ENCODE assay signal across 8 cellular contexts in genomic region chr20:62301773-62302340, GRCh38. TPM values are rescaled to one million over a fixed set of nuclear protein-coding genes. Genes with fewer than 3 reads are reported as not detected.
A peak's percentile ranks its signal among the peaks of the same experiment; 100 is the strongest.
DNase-seq lines count a peak whose midpoint lies in the region; ATAC-seq, FAIRE-seq and TF ChIP-seq lines count a peak whose summit lies in the region.

No MANE protein-coding gene starts in this region.

- H3K4me3 Mint-ChIP-seq in CD4-positive, alpha-beta T cell, result peak overlapping the region; percentile 100
- peak overlapping the region; percentile 86 for H3K4me3 Mint-ChIP-seq in mesothelial cell of epicardium

- peaks cover 38% of the 10 kb centered on the region for H3K79me2 ChIP-seq in endothelial cell of umbilical vein (ENCODE audit: control insufficient read depth, insufficient read depth, low read length)

- H3K27me3 Mint-ChIP-seq in CD4-positive, alpha-beta T cell, result no peaks in the 10 kb centered on the region
- no peaks in the 10 kb centered on the region for H3K27me3 Mint-ChIP-seq in mesothelial cell of epicardium (ENCODE audit: low read depth)

- no peaks in the 10 kb centered on the region for H3K9me3 ChIP-seq in CD4-positive, alpha-beta T cell (ENCODE audit: control insufficient read depth, low read length)
- no peaks in the 10 kb centered on the region for H3K9me3 ChIP-seq in HUES48 (ENCODE audit: control insufficient read depth, insufficient read depth, low read length)
- H3K9me3 ChIP-seq in NT2/D1 (ENCODE audit: insufficient read depth, low read length), result no peaks in the 10 kb centered on the region
- H3K9me3 ChIP-seq in endothelial cell of umbilical vein (replicated peaks; ENCODE audit: control insufficient read depth, insufficient read depth, low read length), result no peaks in the 10 kb centered on the region

- H3K27ac ChIP-seq in CD4-positive, alpha-beta T cell (ENCODE audit: low read depth, low read length), result peak overlapping the region; percentile 89
- H3K27ac ChIP-seq in HUES48 (ENCODE audit: low read depth, low read length), result peak overlapping the region; percentile 98
- H3K27ac ChIP-seq in endothelial cell of umbilical vein (ENCODE audit: insufficient read depth, low read depth, low read length), result peak overlapping the region; percentile 84

- peaks cover 35% of the 10 kb centered on the region for H3K36me3 Mint-ChIP-seq in CD4-positive, alpha-beta T cell (ENCODE audit: low read depth)
- peaks cover 3% of the 10 kb centered on the region for H3K36me3 Mint-ChIP-seq in mesothelial cell of epicardium

- H3K9ac ChIP-seq in HUES48 (ENCODE audit: low read depth, low read length) (no peak overlapping the region), NT2/D1 (ENCODE audit: insufficient read length, low read depth) (peak overlapping the region; percentile 34), endothelial cell of umbilical vein (replicated peaks; ENCODE audit: extremely low read depth, insufficient read depth, low read length) (peak overlapping the region; percentile 91)

- DNase-seq in CD4-positive, alpha-beta T cell, result peak; percentile 76 to 85 (median 82)
- DNase-seq in NT2/D1 (ENCODE audit: low read depth, low spot score) (peak; percentile 93), endothelial cell of umbilical vein (ENCODE audit: low read depth, low spot score) (peak; percentile 90), mesothelial cell of epicardium (ENCODE audit: low spot score in 2 of 2, unreplicated experiment in 2 of 2) (peak; percentile 63 to 79)
- DNase-seq in activated CD8-positive, alpha-beta memory T cell treated with anti-CD3 and anti-CD28 coated beads, Interleukin-2, amount 50 U/mL, for 24 hours (ENCODE audit: extremely low read depth), result peak; percentile 66
- peak; percentile 67 for DNase-seq in stimulated activated CD8-positive, alpha-beta memory T cell treated with anti-CD3 and anti-CD28 coated beads, Interleukin-15, amount 100 ng/mL, for 24 hours (ENCODE audit: low read depth)

- peak; percentile 77 for TF ChIP-seq CTCF in CD4-positive, alpha-beta T cell (IDR thresholded peaks at IDR 0.05)
- TF ChIP-seq CTCF in endothelial cell of umbilical vein (IDR thresholded peaks at IDR 0.05; ENCODE audit: extremely low read depth in 1 of 2, insufficient read depth in 1 of 2, low read depth in 1 of 2, low read length in 2 of 2), result peak; percentile 81 to 94
- TF ChIP-seq CTCF in mesothelial cell of epicardium (IDR thresholded peaks at IDR 0.05; ENCODE audit: unreplicated experiment), result no peak

- CTCF ChIA-PET in CD4-positive, alpha-beta T cell (lab: Charles Lee), result interaction anchor here (0.6 to 2.6 kb wide), 5 partner anchors 64 to 198 kb away, joined by 3 to 12 read pairs (median 4); partner anchors contain the start of gene RPS21
- CTCF ChIA-PET in endothelial cell of umbilical vein (lab: Charles Lee), result interaction anchor here (0.6 to 8.1 kb wide), 12 partner anchors 57 to 291 kb away, joined by 3 to 113 read pairs (median 6); partner anchors contain the start of genes LAMA5 and RPS21

- peak; percentile 62 for ATAC-seq in CD4-positive, alpha-beta T cell (ENCODE audit: poor library complexity)
- peak; percentile 31 for ATAC-seq in GM21367 (IDR thresholded peaks at IDR 0.05; ENCODE audit: unreplicated experiment)

- no TSS peak for BruUV-seq in endothelial cell of umbilical vein (replicated peaks; lab: Mats Ljungman, UMichigan)

- H3K4me3 ChIP-seq in HUES48 (ENCODE audit: low read depth, low read length), result peak overlapping the region; percentile 82
- peak overlapping the region; percentile 72 for H3K4me3 ChIP-seq in NT2/D1 (ENCODE audit: insufficient read length, low read depth)
- H3K4me3 ChIP-seq in endothelial cell of umbilical vein (replicated peaks in 1 of 3; ENCODE audit: insufficient read depth in 1 of 3, low read depth in 1 of 3, low read length in 3 of 3), result peak overlapping the region in 2 of 3 experiments; percentile 32 to 73

- POLR2A ChIA-PET in CD4-positive, alpha-beta T cell (lab: Charles Lee), result interaction anchor here (0.7 to 1.6 kb wide), 4 partner anchors 64 to 291 kb away, joined by 3 to 8 read pairs (median 3); partner anchors contain the start of genes CABLES2 and OSBPL2
- POLR2A ChIA-PET in endothelial cell of umbilical vein (lab: Charles Lee), result interaction anchor here (0.5 kb wide), 1 partner anchor 77 kb away, joined by 3 read pairs; no protein-coding TSS in a partner anchor

- H2AFZ ChIP-seq in endothelial cell of umbilical vein (ENCODE audit: low read depth, low read length), result no peak overlapping the region

- FAIRE-seq in endothelial cell of umbilical vein (lab: Jason Lieb, UNC), result no peak

- peaks cover 26% of the 10 kb centered on the region for H3K4me1 Mint-ChIP-seq in CD4-positive, alpha-beta T cell (ENCODE audit: low read depth)
- H3K4me1 Mint-ChIP-seq in mesothelial cell of epicardium, result peaks cover 15% of the 10 kb centered on the region

- dilution Hi-C loops in endothelial cell of umbilical vein (cut with MboI; ENCODE audit: extremely low pct_ligation_motif_present, low sequenced_read_pairs), result no loop called here

- H3K27me3 ChIP-seq in CD4-positive, alpha-beta T cell (ENCODE audit: control insufficient read depth, insufficient read depth, low read length), result no peaks in the 10 kb centered on the region
- H3K27me3 ChIP-seq in HUES48 (ENCODE audit: control insufficient read depth, insufficient read depth, low read length), result no peaks in the 10 kb centered on the region
- no peaks in the 10 kb centered on the region for H3K27me3 ChIP-seq in NT2/D1 (ENCODE audit: insufficient read depth, insufficient read length)
- H3K27me3 ChIP-seq in endothelial cell of umbilical vein (ENCODE audit: control insufficient read depth in 2 of 2, insufficient read depth in 2 of 2, low read length in 2 of 2), result no peaks in the 10 kb centered on the region

- H3K9me1 ChIP-seq in endothelial cell of umbilical vein (replicated peaks; ENCODE audit: control insufficient read depth, extremely low read depth, insufficient read depth, low read length), result no peaks in the 10 kb centered on the region

- H4K20me1 ChIP-seq in endothelial cell of umbilical vein (replicated peaks; ENCODE audit: control insufficient read depth, extremely low read depth, insufficient read depth, low read length), result no peaks in the 10 kb centered on the region

- H3K36me3 ChIP-seq in HUES48 (ENCODE audit: control insufficient read depth, insufficient read depth, low read length) (peaks cover 34% of the 10 kb centered on the region), NT2/D1 (ENCODE audit: insufficient read depth, insufficient read length, low read length) (peaks cover 46% of the 10 kb centered on the region), endothelial cell of umbilical vein (ENCODE audit: control insufficient read depth in 2 of 2, extremely low read depth in 1 of 2, insufficient read depth in 2 of 2, low read length in 2 of 2) (peaks cover 8 to 18% of the 10 kb centered on the region in 2 experiments)

- H3K9me3 Mint-ChIP-seq in CD4-positive, alpha-beta T cell, result no peaks in the 10 kb centered on the region
- H3K9me3 Mint-ChIP-seq in mesothelial cell of epicardium, result no peaks in the 10 kb centered on the region

- peaks cover 6% of the 10 kb centered on the region; the same call in 1 of the 2 replicates for H3K4me1 ChIP-seq in HUES48 (ENCODE audit: control insufficient read depth, insufficient read depth, low read length)
- H3K4me1 ChIP-seq in NT2/D1 (ENCODE audit: insufficient read depth, insufficient read length), result peaks cover 27% of the 10 kb centered on the region
- H3K4me1 ChIP-seq in endothelial cell of umbilical vein (ENCODE audit: control insufficient read depth, extremely low read depth, insufficient read depth, low read length), result peaks cover 21% of the 10 kb centered on the region

- TF ChIP-seq POLR2A in endothelial cell of umbilical vein (IDR thresholded peaks at IDR 0.05; ENCODE audit: low read depth, low read length), result no peak

- H3K4me2 ChIP-seq in endothelial cell of umbilical vein (ENCODE audit: insufficient read depth, low read length), result peak overlapping the region; percentile 11

- intact Hi-C loops in CD4-positive, alpha-beta T cell (cut with DNase I, micrococcal nuclease), result loop anchor here (1.0 to 5.0 kb wide), 9 partner anchors 63 to 505 kb away; partner anchors contain the start of genes LSM14B (in 2 of the 2), OSBPL2 (in 2 of the 2), LAMA5 (in 1 of the 2) and MTG2 (in 1 of the 2)
- intact Hi-C loops in endothelial cell of umbilical vein (cut with micrococcal nuclease), result loop anchor here (1.0 to 10.0 kb wide), 10 partner anchors 57 to 493 kb away; partner anchors contain the start of genes MRGBP, OSBPL2 and RPS21

- peak overlapping the region; percentile 96 for H3K27ac Mint-ChIP-seq in CD4-positive, alpha-beta T cell
- H3K27ac Mint-ChIP-seq in mesothelial cell of epicardium, result peak overlapping the region; percentile 99

TF ChIP-seq in endothelial cell of umbilical vein, 7 proteins besides CTCF, POLR2A, EP300 and RAD21:
- no peak for TF ChIP-seq JUN (IDR thresholded peaks at IDR 0.05; ENCODE audit: borderline replicate concordance, insufficient read depth, insufficient read length, low read depth)
- TF ChIP-seq MYC (IDR thresholded peaks at IDR 0.05; ENCODE audit: low read depth, low read length), result no peak
- no peak for TF ChIP-seq GATA2 (IDR thresholded peaks at IDR 0.05; ENCODE audit: insufficient read depth, insufficient read length, low read depth, low read length)
- TF ChIP-seq MAX (IDR thresholded peaks at IDR 0.05; ENCODE audit: insufficient read depth, insufficient read length), result no peak
- TF ChIP-seq FOS (IDR thresholded peaks at IDR 0.05; ENCODE audit: borderline replicate concordance, insufficient read depth, low read length), result no peak
- peak; percentile 47 for TF ChIP-seq POLR2AphosphoS5 (IDR thresholded peaks at IDR 0.05; ENCODE audit: insufficient read depth, low read depth, low read length)
TF ChIP-seq in endothelial cell of umbilical vein: peak in this region for 1.

RNA-seq across cellular contexts. Expression of gene ADRM1, which starts 0.9 kb away (rescaled TPM):
- total RNA-seq in CD4-positive, alpha-beta T cell, result 10 to 100 TPM; 40.8 to 44.3 TPM
- total RNA-seq in endothelial cell of umbilical vein, result 144 and 154 TPM in 2 replicates
- polyA plus RNA-seq in endothelial cell of umbilical vein, result 179 and 249 TPM in 2 replicates
- 131 and 170 TPM in 2 replicates for polyA plus RNA-seq in endothelial cell of umbilical vein (2011; cell fraction: cytosol; rRNA removed)
- polyA plus RNA-seq in endothelial cell of umbilical vein (2011; cell fraction: nucleus; rRNA removed), result 99.1 and 109 TPM in 2 replicates
- 146 and 147 TPM in 2 replicates for polyA plus RNA-seq in endothelial cell of umbilical vein (2012)
- 65.1 and 70.5 TPM in 2 replicates for polyA minus RNA-seq in endothelial cell of umbilical vein
- polyA minus RNA-seq in endothelial cell of umbilical vein (2011; cell fraction: cytosol; rRNA and poly(A)+ RNA removed), result 104 TPM
- 29.3 and 53.9 TPM in 2 replicates for polyA minus RNA-seq in endothelial cell of umbilical vein (2011; cell fraction: nucleus; rRNA and poly(A)+ RNA removed)
- total RNA-seq in mesothelial cell of epicardium, result 58.8 to 60.8 TPM (median 59.0 TPM) in 3 replicates

Comparison
In these comparisons a context has a peak if more than half of its experiments do, and no peak if none do; other contexts are left out.
1. Peak in every context shown above with its lines: DNase-seq, ATAC-seq, H3K4me3 ChIP-seq and H3K27ac ChIP-seq.